8 cellular contexts compared by ENCODE assay signal in the genomic region with DNA sequence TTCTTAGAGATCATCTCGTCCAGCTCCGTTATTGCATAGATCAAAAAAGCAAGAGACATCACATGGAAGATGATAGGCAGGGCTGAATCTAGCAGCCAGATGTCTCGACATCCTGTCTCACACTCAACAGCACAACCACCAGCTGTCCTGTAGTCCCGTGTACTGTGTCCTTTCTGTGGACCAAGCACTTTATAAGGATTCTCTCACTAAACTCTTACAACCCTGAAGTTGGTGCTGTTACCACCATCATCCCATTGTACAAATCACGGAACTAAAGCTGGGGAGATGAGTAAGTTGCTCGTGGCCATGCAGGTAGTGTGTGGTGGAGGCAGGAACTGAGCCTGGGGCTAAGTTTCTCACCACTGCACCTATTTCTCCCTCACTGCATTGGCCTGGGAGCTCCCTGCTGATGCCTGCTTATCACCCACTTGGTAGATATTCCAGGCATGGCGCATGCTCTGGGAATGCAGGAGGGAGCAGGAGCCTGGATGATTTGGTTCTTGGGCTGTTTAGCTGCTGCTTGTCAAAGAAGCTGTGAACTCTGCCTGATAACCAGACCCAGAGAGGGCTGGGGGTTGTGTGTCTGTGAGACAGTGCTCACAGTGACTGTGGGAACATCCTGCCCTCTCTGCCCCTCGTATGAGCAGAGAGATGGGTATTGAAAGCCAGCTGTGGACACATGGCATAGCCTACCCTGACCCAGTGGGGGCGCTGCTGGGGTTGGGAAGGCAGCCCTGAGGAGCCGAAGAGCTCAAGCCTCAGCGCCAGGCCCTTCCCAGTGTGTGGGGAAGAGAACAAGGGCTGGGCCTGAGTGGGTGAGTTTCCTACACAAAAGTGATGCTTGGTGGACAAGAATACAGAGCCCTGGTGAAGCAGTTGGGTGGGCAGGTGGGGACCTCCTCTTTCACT. TPM values are rescaled to one million over a fixed set of nuclear protein-coding genes. Genes with fewer than 3 reads are reported as not detected.
DNase-seq lines count a peak whose midpoint lies in the region; ATAC-seq and TF ChIP-seq lines count a peak whose summit lies in the region.

No MANE protein-coding gene starts in this region.

- CTCF ChIA-PET in activated naive CD4-positive, alpha-beta T cell treated with anti-CD3 and anti-CD28 coated beads for 36 hours (lab: Charles Lee) = interaction anchor here (0.5 to 5.9 kb wide), 47 partner anchors 9 to 774 kb away, joined by 3 to 100 read pairs (median 4); a partner anchor contains a TSS

- peaks cover 0 to 5% (median under 1%) of the 10 kb centered on the region in 3 donors for H3K36me3 ChIP-seq in skeletal muscle tissue (ENCODE audit: control insufficient read depth in 3 of 3, insufficient read depth in 3 of 3, low read length in 3 of 3)

- no peak overlapping the region for H3K4me3 Mint-ChIP-seq in activated naive CD4-positive, alpha-beta T cell treated with anti-CD3 and anti-CD28 coated beads for 36 hours

- no peaks in the 10 kb centered on the region for H3K27me3 ChIP-seq in skeletal muscle tissue (ENCODE audit: control insufficient read depth in 3 of 3, insufficient read depth in 3 of 3, low read length in 3 of 3)

- peak; percentile 24 for DNase-seq in activated naive CD4-positive, alpha-beta T cell treated with anti-CD3 and anti-CD28 coated beads for 36 hours
- no peak for DNase-seq in activated naive CD4-positive, alpha-beta T cell treated with Interleukin-2 at 50 U/mL for 16 hours
- DNase-seq in NOMO-1 treated with DMSO at 0.1 percent for 48 hours (lab: John Stamatoyannopoulos, UW; ENCODE audit: unreplicated experiment) (peak; percentile 74), erythroblast (lab: John Stamatoyannopoulos, UW) (peak; percentile 73 to 79), anterior cingulate cortex (lab: John Stamatoyannopoulos, UW) (no peak)
- no peak for DNase-seq in effector CD8-positive, alpha-beta T cell (lab: John Stamatoyannopoulos, UW)

- H3K9ac ChIP-seq in skeletal muscle tissue (ENCODE audit: low read depth in 1 of 3, low read length in 3 of 3) = peak overlapping the region in 1 of 3 donors; percentile 19

- H3K27me3 Mint-ChIP-seq in activated naive CD4-positive, alpha-beta T cell treated with anti-CD3 and anti-CD28 coated beads for 36 hours (ENCODE audit: low read depth) = peaks cover 2% of the 10 kb centered on the region

- no peak overlapping the region for H3K4me3 ChIP-seq in skeletal muscle tissue (ENCODE audit: low read length in 3 of 3)

- no peaks in the 10 kb centered on the region for H3K9me3 Mint-ChIP-seq in activated naive CD4-positive, alpha-beta T cell treated with anti-CD3 and anti-CD28 coated beads for 36 hours

- no peaks in the 10 kb centered on the region for H3K36me3 Mint-ChIP-seq in activated naive CD4-positive, alpha-beta T cell treated with anti-CD3 and anti-CD28 coated beads for 36 hours (ENCODE audit: low read depth)

- no peaks in the 10 kb centered on the region for H3K9me3 ChIP-seq in skeletal muscle tissue (ENCODE audit: control insufficient read depth in 3 of 3, low read length in 3 of 3)

- H3K27ac ChIP-seq in skeletal muscle tissue (ENCODE audit: low read depth, low read length) = peak overlapping the region; percentile 99

- peaks cover 52 to 74% (median 70%) of the 10 kb centered on the region in 3 donors for H3K4me1 ChIP-seq in skeletal muscle tissue (ENCODE audit: control insufficient read depth in 3 of 3, insufficient read depth in 3 of 3, low read length in 3 of 3)

- ATAC-seq in GM21528 (IDR thresholded peaks at IDR 0.05; ENCODE audit: low FRiP score, unreplicated experiment) = no peak

- H3K27ac Mint-ChIP-seq in activated naive CD4-positive, alpha-beta T cell treated with anti-CD3 and anti-CD28 coated beads for 36 hours = no peak overlapping the region

- H3K4me1 Mint-ChIP-seq in activated naive CD4-positive, alpha-beta T cell treated with anti-CD3 and anti-CD28 coated beads for 36 hours (ENCODE audit: low read depth) = no peaks in the 10 kb centered on the region

- intact Hi-C loops in activated naive CD4-positive, alpha-beta T cell treated with anti-CD3 and anti-CD28 coated beads for 36 hours (cut with micrococcal nuclease) = loop anchor here (1.0 to 5.0 kb wide), 4 partner anchors 132 to 297 kb away; no protein-coding TSS in a partner anchor

- TF ChIP-seq POLR2A in erythroblast (IDR thresholded peaks at IDR 0.05; ENCODE audit: low read length) = no peak

RNA-seq across cellular contexts. Expression of a gene that starts 13.6 kb away (rescaled TPM):
- total RNA-seq in activated naive CD4-positive, alpha-beta T cell treated with anti-CD3 and anti-CD28 coated beads for 36 hours = 1 to 10 TPM; 4.5 to 6.5 TPM
- total RNA-seq in skeletal muscle tissue = 15.7 TPM

RNA-seq across cellular contexts. Expression of a gene that starts 32.7 kb away (rescaled TPM):
- total RNA-seq in activated naive CD4-positive, alpha-beta T cell treated with anti-CD3 and anti-CD28 coated beads for 36 hours = 10 to 100 TPM; 80.3 to 90.6 TPM
- 42.3 TPM for total RNA-seq in skeletal muscle tissue

RNA-seq across cellular contexts. Expression of a gene that starts 45.9 kb away (rescaled TPM):
- total RNA-seq in activated naive CD4-positive, alpha-beta T cell treated with anti-CD3 and anti-CD28 coated beads for 36 hours = not detected
- total RNA-seq in skeletal muscle tissue = 247 TPM

Comparison
In these comparisons a context has a peak if more than half of its experiments do, and no peak if none do; other contexts are left out.
1. DNase-seq: peak in activated naive CD4-positive, alpha-beta T cell treated with anti-CD3 and anti-CD28 coated beads for 36 hours (single experiment), NOMO-1 treated with DMSO at 0.1 percent for 48 hours (single experiment) and erythroblast (2 of 2); none in activated naive CD4-positive, alpha-beta T cell treated with Interleukin-2 at 50 U/mL for 16 hours (single experiment), effector CD8-positive, alpha-beta T cell (single experiment) and anterior cingulate cortex (0 of 58).
2. RNA of a gene that starts 45.9 kb away (total RNA-seq): 247 TPM in skeletal muscle tissue (single experiment); not detected in activated naive CD4-positive, alpha-beta T cell treated with anti-CD3 and anti-CD28 coated beads for 36 hours; every median in the first group is over 100 times any median in the second.